ENCODE assay signal across 26 cellular contexts in the genomic region with DNA sequence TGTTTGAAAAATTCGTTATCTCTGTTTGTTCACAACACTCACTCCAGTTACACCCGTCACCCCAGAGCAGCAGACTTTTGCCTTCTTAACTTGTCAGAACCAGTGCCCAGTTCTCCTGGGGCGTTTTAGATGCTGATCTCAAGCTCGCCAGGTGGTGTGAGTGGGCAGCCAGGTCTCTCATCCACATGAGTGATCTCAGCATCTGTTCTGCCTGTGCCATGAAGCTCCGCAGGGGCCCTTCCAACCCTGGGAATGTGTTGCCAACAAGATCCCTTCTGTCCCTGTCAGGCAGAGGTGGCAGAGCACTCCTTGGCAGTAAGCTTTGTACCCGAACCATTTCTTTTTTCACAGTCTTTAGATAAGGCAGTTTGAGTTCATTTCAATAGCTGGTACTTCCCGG.
DNase-seq lines count a peak whose midpoint lies in the region; ATAC-seq, FAIRE-seq and TF ChIP-seq lines count a peak whose summit lies in the region.
"Had no signal": no experiment of that assay in that cellular context is flagged by ENCODE, and none has a peak within 500 bp of the region (broad histone marks: within the 10 kb centered on the region; RNA-seq: fewer than 3 reads in every experiment).

No MANE protein-coding gene starts in this region.

- no peak overlapping the region for H4K5ac ChIP-seq in H1 (ENCODE audit: insufficient read length, low read depth, low read length)

- H4K8ac ChIP-seq in H1 (ENCODE audit: extremely low read depth, insufficient read depth, low read length): no peak overlapping the region

- no peak for ATAC-seq in GM21717 (IDR thresholded peaks at IDR 0.05; ENCODE audit: unreplicated experiment)
- ATAC-seq: T-cell had no signal

- no peaks in the 10 kb centered on the region for H3K27me3 Mint-ChIP-seq in T-helper 2 cell treated with Interferon-gamma antibody and Interleukin-4, amounts not matched to agents 5 μg/mL and 100 μg/mL, for 36 hours (ENCODE audit: low read depth)
- H3K27me3 Mint-ChIP-seq: T-cell had no signal

- no peak overlapping the region for H3K4me2 ChIP-seq in H1 (ENCODE audit: insufficient read depth in 1 of 2, low read depth in 2 of 2, low read length in 2 of 2)

- DNase-seq in NCI-H2171 treated with DMSO at 0.1 percent for 48 hours (lab: John Stamatoyannopoulos, UW): peak; percentile 14
- DNase-seq in NCI-H2171 (lab: John Stamatoyannopoulos, UW): no peak
- DNase-seq in NCI-H2196 treated with DMSO at 0.1 percent for 48 hours (lab: John Stamatoyannopoulos, UW; ENCODE audit: unreplicated experiment): peak; percentile 25
- no peak for DNase-seq in H1 (ENCODE audit: low read depth in 1 of 2, low spot score in 2 of 2)
- no peak for DNase-seq in DMS53 treated with DMSO at 0.1 percent for 48 hours (lab: John Stamatoyannopoulos, UW; ENCODE audit: unreplicated experiment)
- DNase-seq in NCI-H748 treated with DMSO at 0.1 percent for 48 hours (lab: John Stamatoyannopoulos, UW): no peak
- no peak for DNase-seq in T-helper 2 cell treated with Interferon-gamma antibody and Interleukin-4, amounts not matched to agents 5 μg/mL and 100 μg/mL, for 36 hours (ENCODE audit: low spot score)
- DNase-seq: 8988T, ACHN, Calu3, GM23248, KG1, MG63, NCI-H1436, NCI-H187, NCI-H2081 treated with DMSO at 0.1 percent for 48 hours, NCI-H226, NCI-H524, NCI-H82, Right ventricle myocardium superior, RPMI8226, T-cell had no signal

- H3K4me1 Mint-ChIP-seq in T-helper 2 cell treated with Interferon-gamma antibody and Interleukin-4, amounts not matched to agents 5 μg/mL and 100 μg/mL, for 36 hours (ENCODE audit: low read depth): no peaks in the 10 kb centered on the region
- H3K4me1 Mint-ChIP-seq: T-cell had no signal

- H2BK20ac ChIP-seq in H1 (ENCODE audit: low read length): no peak overlapping the region

- H3K79me1 ChIP-seq in H1 (ENCODE audit: low read depth, low read length): no peaks in the 10 kb centered on the region

- H4K20me1 ChIP-seq in H1 (replicated peaks in 1 of 2; ENCODE audit: control insufficient read depth in 1 of 2, insufficient read depth in 2 of 2, low read length in 2 of 2): no peaks in the 10 kb centered on the region

- H4K91ac ChIP-seq in H1 (replicated peaks; ENCODE audit: insufficient read length, low read length): no peak overlapping the region

- H3K4me3 ChIP-seq in H1 (ENCODE audit: extremely low read depth in 1 of 4, insufficient read depth in 2 of 4, low read depth in 3 of 4, low read length in 4 of 4): no peak overlapping the region
- H3K4me3 ChIP-seq: GM23248, HAP-1, MG63, SJSA1 had no signal

- H3K14ac ChIP-seq in H1 (ENCODE audit: insufficient read length): no peak overlapping the region

- H3K9ac ChIP-seq in H1 (replicated peaks in 1 of 4; ENCODE audit: extremely low read depth in 1 of 4, low read depth in 3 of 4, low read length in 3 of 4): no peak overlapping the region
- H3K9ac ChIP-seq: GM23248 had no signal

- no peaks in the 10 kb centered on the region for H3K36me3 Mint-ChIP-seq in T-helper 2 cell treated with Interferon-gamma antibody and Interleukin-4, amounts not matched to agents 5 μg/mL and 100 μg/mL, for 36 hours (ENCODE audit: low read depth)
- H3K36me3 Mint-ChIP-seq: T-cell had no signal

- peaks cover 0 to 10% (median 5%) of the 10 kb centered on the region in 4 experiments; a peak in 5 of 7 replicates for H3K4me1 ChIP-seq in H1 (replicated peaks in 1 of 4; ENCODE audit: control insufficient read depth in 3 of 4, insufficient read depth in 4 of 4, low read length in 3 of 4)
- H3K4me1 ChIP-seq: HAP-1 had no signal

- FAIRE-seq in H1 (lab: Jason Lieb, UNC): no peak
- FAIRE-seq: GM18507 had no signal

- H2BK15ac ChIP-seq in H1 (ENCODE audit: low read length): no peak overlapping the region

- WGBS in H1 (ENCODE audit: extremely low coverage in 1 of 2, insufficient coverage in 1 of 2, insufficient read length in 1 of 2, insufficient replicate concordance in 2 of 2, low coverage in 1 of 2, low lambda C conversion rate in 2 of 2, missing lambda C conversion rate in 1 of 2), 2 experiments: 95% methylated on average over 7 of the region's 7 CpGs; no CpG with 5 or more reads in 1 of the 2 experiments

- H3K23ac ChIP-seq in H1 (ENCODE audit: insufficient read length): no peak overlapping the region

- POLR2A ChIA-PET in H1 (lab: Charles Lee; ENCODE audit: partially characterized antibody): no interaction called here

- H3K27me3 ChIP-seq in H1 (replicated peaks in 1 of 4; ENCODE audit: control insufficient read depth in 3 of 4, extremely low read depth in 1 of 4, insufficient read depth in 3 of 4, low read length in 3 of 4): 0 out of 7 replicates have a peak, but pooled peaks cover 0 to 2% (median 0%) of the 10 kb centered on the region in 4 experiments
- H3K27me3 ChIP-seq: MG63, SJSA1 had no signal

- H3K56ac ChIP-seq in H1 (replicated peaks; ENCODE audit: insufficient read length, low read depth, low read length): no peak overlapping the region

- no peak overlapping the region for H2BK5ac ChIP-seq in H1 (ENCODE audit: low read depth, low read length)

- no peak overlapping the region for H2AFZ ChIP-seq in H1 (ENCODE audit: low read length)
- H2AFZ ChIP-seq: GM23248 had no signal

- H3K36me3 ChIP-seq in H1 (ENCODE audit: control insufficient read depth in 2 of 4, insufficient read depth in 4 of 4, low read length in 3 of 4): no peaks in the 10 kb centered on the region
- H3K36me3 ChIP-seq: HAP-1, MG63, SJSA1 had no signal

- no peak overlapping the region for H3K4ac ChIP-seq in H1 (replicated peaks; ENCODE audit: insufficient read length, low read depth, low read length)

- no peak overlapping the region for H3K27ac Mint-ChIP-seq in T-helper 2 cell treated with Interferon-gamma antibody and Interleukin-4, amounts not matched to agents 5 μg/mL and 100 μg/mL, for 36 hours
- H3K27ac Mint-ChIP-seq: T-cell had no signal

- no peaks in the 10 kb centered on the region for H3K23me2 ChIP-seq in H1 (ENCODE audit: low read depth, low read length)

- 0 out of 2 replicates have a peak overlapping the region, but pooled peaks have one; percentile 18 for H2BK12ac ChIP-seq in H1 (ENCODE audit: low read depth, low read length)

- no peak overlapping the region for H3K27ac ChIP-seq in H1 (ENCODE audit: low read depth, low read length)
- H3K27ac ChIP-seq: GM23248, SJSA1 had no signal

- no peak for TF ChIP-seq EP300 in H1 (IDR thresholded peaks at IDR 0.05; ENCODE audit: borderline replicate concordance in 1 of 2, low read depth in 2 of 2, low read length in 2 of 2)

- H2BK120ac ChIP-seq in H1 (replicated peaks; ENCODE audit: low read depth, low read length): no peak overlapping the region

- CTCF ChIA-PET in H1 (lab: Charles Lee; ENCODE audit: partially characterized antibody): interaction anchor here (0.6 to 20.3 kb wide), 5 partner anchors 28 to 321 kb away, joined by 3 to 289 read pairs (median 4); no protein-coding TSS in a partner anchor

- no peaks in the 10 kb centered on the region for H3K9me3 ChIP-seq in H1 (ENCODE audit: insufficient read depth in 2 of 2, low read depth in 1 of 2, low read length in 1 of 2)
- H3K9me3 ChIP-seq: HAP-1, MG63 had no signal

- H3K18ac ChIP-seq in H1 (ENCODE audit: extremely low read depth, low read length): no peak overlapping the region

- TF ChIP-seq POLR2A in H1 (IDR thresholded peaks at IDR 0.05; ENCODE audit: control extremely low read depth in 1 of 2, low read depth in 2 of 2, low read length in 2 of 2): no peak

- no peaks in the 10 kb centered on the region for H3K79me2 ChIP-seq in H1 (ENCODE audit: control insufficient read depth in 1 of 2, insufficient read depth in 2 of 2, low read length in 2 of 2)

- TF ChIP-seq RAD21 in H1 (IDR thresholded peaks at IDR 0.05 in 1 of 2, conservative IDR thresholded peaks at IDR 0.05 in 1 of 2; ENCODE audit: low read depth in 2 of 2, low read length in 2 of 2): no peak

- no peaks in the 10 kb centered on the region for H3K9me3 Mint-ChIP-seq in T-helper 2 cell treated with Interferon-gamma antibody and Interleukin-4, amounts not matched to agents 5 μg/mL and 100 μg/mL, for 36 hours

- TF ChIP-seq CTCF in H1 (IDR thresholded peaks at IDR 0.05; ENCODE audit: control extremely low read depth in 1 of 3, insufficient read depth in 1 of 3, low read depth in 1 of 3, low read length in 3 of 3): no peak

- H3K4me3 Mint-ChIP-seq in T-helper 2 cell treated with Interferon-gamma antibody and Interleukin-4, amounts not matched to agents 5 μg/mL and 100 μg/mL, for 36 hours: no peak overlapping the region
- H3K4me3 Mint-ChIP-seq: T-cell had no signal

- no peak overlapping the region for H2AK5ac ChIP-seq in H1 (ENCODE audit: low read depth, low read length)

TF ChIP-seq in H1, 55 proteins besides CTCF, POLR2A, EP300 and RAD21 (continues in another document):
- TF ChIP-seq JUND (IDR thresholded peaks at IDR 0.05; ENCODE audit: low read length): no peak
- no peak for TF ChIP-seq MAFK (IDR thresholded peaks at IDR 0.05; ENCODE audit: low read depth, low read length)
- TF ChIP-seq SAP30 (IDR thresholded peaks at IDR 0.05; ENCODE audit: insufficient read depth, insufficient replicate concordance, low read length): no peak
- TF ChIP-seq RBBP5 (IDR thresholded peaks at IDR 0.05; ENCODE audit: borderline replicate concordance, low read depth, low read length): no peak
- TF ChIP-seq POLR2AphosphoS5 (IDR thresholded peaks at IDR 0.05; ENCODE audit: low read depth, low read length): no peak
- TF ChIP-seq JUN (IDR thresholded peaks at IDR 0.05; ENCODE audit: low read depth, low read length): no peak
- TF ChIP-seq TCF12 (IDR thresholded peaks at IDR 0.05; ENCODE audit: low read depth, low read length): no peak
- no peak for TF ChIP-seq SP2 (IDR thresholded peaks at IDR 0.05; ENCODE audit: low read length)
- TF ChIP-seq EGR1 (IDR thresholded peaks at IDR 0.05; ENCODE audit: borderline replicate concordance, low read depth, low read length): no peak
- no peak for TF ChIP-seq SIN3A (conservative IDR thresholded peaks at IDR 0.05 in 1 of 2, IDR thresholded peaks at IDR 0.05 in 1 of 2; ENCODE audit: low read depth in 1 of 2, low read length in 2 of 2)
- no peak for TF ChIP-seq RXRA (IDR thresholded peaks at IDR 0.05; ENCODE audit: insufficient read depth, low read depth, low read length)
- TF ChIP-seq HDAC2 (IDR thresholded peaks at IDR 0.05; ENCODE audit: borderline replicate concordance in 1 of 2, low read depth in 2 of 2, low read length in 2 of 2): no peak
- TF ChIP-seq CREB1 (IDR thresholded peaks at IDR 0.05): no peak
- no peak for TF ChIP-seq TAF7 (optimal IDR thresholded peaks at IDR 0.05; ENCODE audit: borderline replicate concordance, low read depth, low read length)
- TF ChIP-seq SIX5 (IDR thresholded peaks at IDR 0.05; ENCODE audit: low read depth, low read length): no peak
- TF ChIP-seq CTBP2 (IDR thresholded peaks at IDR 0.05; ENCODE audit: borderline replicate concordance, insufficient read depth, insufficient read length, low read length): no peak
- TF ChIP-seq RNF2 (IDR thresholded peaks at IDR 0.05; ENCODE audit: borderline replicate concordance, low read depth, low read length, missing control alignments, poor library complexity, severe bottlenecking): no peak
- no peak for TF ChIP-seq SRF (IDR thresholded peaks at IDR 0.05; ENCODE audit: low read depth, low read length)
- TF ChIP-seq NANOG (IDR thresholded peaks at IDR 0.05; ENCODE audit: insufficient read depth, low read depth, low read length, poor library complexity, severe bottlenecking): no peak

Comparison
In these comparisons a context has a peak if more than half of its experiments do, and no peak if none do; other contexts are left out.
1. DNase-seq: peak in NCI-H2171 treated with DMSO at 0.1 percent for 48 hours (single experiment) and NCI-H2196 treated with DMSO at 0.1 percent for 48 hours (single experiment); none in NCI-H2171 (single experiment), H1 (0 of 2), DMS53 treated with DMSO at 0.1 percent for 48 hours (single experiment), NCI-H748 treated with DMSO at 0.1 percent for 48 hours (single experiment) and T-helper 2 cell treated with Interferon-gamma antibody and Interleukin-4, amounts not matched to agents 5 μg/mL and 100 μg/mL, for 36 hours (single experiment).